In the genomic region with DNA sequence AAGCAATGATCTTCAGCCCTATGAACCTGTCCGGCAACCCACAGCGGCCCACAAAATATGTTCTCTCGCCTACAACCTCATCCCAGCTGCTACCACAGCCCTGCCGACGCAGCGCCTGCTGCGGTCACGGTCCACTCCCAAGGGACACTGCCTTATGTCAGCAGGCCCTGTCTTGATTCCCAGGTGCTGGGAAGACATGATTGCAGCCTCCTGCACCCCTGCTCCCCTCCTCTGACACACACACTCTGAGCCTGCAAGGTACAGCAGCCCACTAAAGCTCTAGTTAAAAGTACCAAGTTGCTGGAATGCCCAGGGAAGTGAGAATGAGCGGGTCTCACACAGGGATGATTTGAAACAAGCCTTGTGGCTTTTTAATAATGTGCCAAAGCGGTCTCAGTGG, we compare ENCODE assay signal across 17 cellular contexts.
DNase-seq lines count a peak whose midpoint lies in the region; ATAC-seq and TF ChIP-seq lines count a peak whose summit lies in the region.
"Had no signal": no experiment of that assay in that cellular context is flagged by ENCODE, and none has a peak within 500 bp of the region (broad histone marks: within the 10 kb centered on the region; RNA-seq: fewer than 3 reads in every experiment).

No MANE protein-coding gene starts in this region.

- H3K36me3 ChIP-seq in OCI-LY1 (ENCODE audit: insufficient read depth, low read length): no peaks in the 10 kb centered on the region
- H3K36me3 ChIP-seq in neural cell (ENCODE audit: insufficient read depth, low read length): no peaks in the 10 kb centered on the region
- no peaks in the 10 kb centered on the region for H3K36me3 ChIP-seq in psoas muscle (ENCODE audit: insufficient read depth in 1 of 2, low read depth in 1 of 2)
- H3K36me3 ChIP-seq: breast epithelium, gastrocnemius medialis, stomach had no signal

- TF ChIP-seq CTCF in OCI-LY1 (IDR thresholded peaks at IDR 0.05; ENCODE audit: low read length) (no peak), neural cell (IDR thresholded peaks at IDR 0.05; ENCODE audit: poor library complexity, severe bottlenecking) (no peak), psoas muscle (IDR thresholded peaks at IDR 0.05) (no peak)

- H3K79me2 ChIP-seq in OCI-LY1 (ENCODE audit: insufficient read depth, low read length) (no peaks in the 10 kb centered on the region), neural cell (replicated peaks; ENCODE audit: insufficient read depth, low read length) (peaks cover 1% of the 10 kb centered on the region)

- TF ChIP-seq RAD21 in neural cell (conservative IDR thresholded peaks at IDR 0.05): no peak

- peak overlapping the region in 1 of 2 donors; percentile 26 for H3K27ac Mint-ChIP-seq in effector memory CD8-positive, alpha-beta T cell
- H3K27ac Mint-ChIP-seq: activated naive CD4-positive, alpha-beta T cell treated with anti-CD3 and anti-CD28 coated beads, Interleukin-2, amount 50 U/mL, for 24 hours had no signal

- H3F3A ChIP-seq in OCI-LY1 (ENCODE audit: insufficient read depth, low read length) (no peaks in the 10 kb centered on the region), neural cell (ENCODE audit: insufficient read depth, low read length, poor library complexity, severe bottlenecking) (peaks cover 11% of the 10 kb centered on the region)

- no peaks in the 10 kb centered on the region for H3K27me3 Mint-ChIP-seq in effector memory CD8-positive, alpha-beta T cell
- H3K27me3 Mint-ChIP-seq: activated naive CD4-positive, alpha-beta T cell treated with anti-CD3 and anti-CD28 coated beads, Interleukin-2, amount 50 U/mL, for 24 hours had no signal

- DNase-seq in ELF-1 (ENCODE audit: low read depth, low spot score) (peak; percentile 5), cerebellar nuclear complex (lab: John Stamatoyannopoulos, UW) (no peak), NCI-H2029 (lab: John Stamatoyannopoulos, UW) (no peak), psoas muscle (no peak)
- DNase-seq in effector memory CD8-positive, alpha-beta T cell: no peak
- DNase-seq: activated CD8-positive, alpha-beta memory T cell treated with anti-CD3 and anti-CD28 coated beads, Interleukin-2, amount 50 U/mL, for 48 hours; mesenchymal stem cell; NCI-H1092; NCI-H510A; stomach; T-helper 1 cell had no signal

- intact Hi-C loops in psoas muscle (cut with DNase I): loop anchor here in 1 of 2 donors (10.0 kb wide), 1 partner anchor 278 kb away; no protein-coding TSS in a partner anchor

- H3K9me3 ChIP-seq in OCI-LY1 (ENCODE audit: low read length): no peaks in the 10 kb centered on the region
- H3K9me3 ChIP-seq in neural cell (ENCODE audit: low read length): no peaks in the 10 kb centered on the region
- H3K9me3 ChIP-seq in psoas muscle: no peaks in the 10 kb centered on the region
- H3K9me3 ChIP-seq: breast epithelium, gastrocnemius medialis, stomach had no signal

- peaks cover 0 to 11% of the 10 kb centered on the region in 2 donors for H3K4me1 Mint-ChIP-seq in effector memory CD8-positive, alpha-beta T cell (ENCODE audit: low read depth in 2 of 2)
- H3K4me1 Mint-ChIP-seq: activated naive CD4-positive, alpha-beta T cell treated with anti-CD3 and anti-CD28 coated beads, Interleukin-2, amount 50 U/mL, for 24 hours had no signal

- no peaks in the 10 kb centered on the region for H3K9me3 Mint-ChIP-seq in effector memory CD8-positive, alpha-beta T cell
- H3K9me3 Mint-ChIP-seq: activated naive CD4-positive, alpha-beta T cell treated with anti-CD3 and anti-CD28 coated beads, Interleukin-2, amount 50 U/mL, for 24 hours had no signal

- ATAC-seq in HG02885 (IDR thresholded peaks at IDR 0.05; ENCODE audit: poor library complexity, unreplicated experiment) (peak; percentile 54), psoas muscle (no peak)
- ATAC-seq in effector memory CD8-positive, alpha-beta T cell (replicated peaks): no peak

- H4K20me1 ChIP-seq in OCI-LY1 (ENCODE audit: insufficient read depth, low read length): no peaks in the 10 kb centered on the region
- H4K20me1 ChIP-seq in neural cell (ENCODE audit: insufficient read depth): no peaks in the 10 kb centered on the region

- no peak overlapping the region for H3K4me3 Mint-ChIP-seq in effector memory CD8-positive, alpha-beta T cell
- H3K4me3 Mint-ChIP-seq: activated naive CD4-positive, alpha-beta T cell treated with anti-CD3 and anti-CD28 coated beads, Interleukin-2, amount 50 U/mL, for 24 hours had no signal

- H3K9me2 ChIP-seq in OCI-LY1 (ENCODE audit: low read depth, low read length) (no peaks in the 10 kb centered on the region), neural cell (ENCODE audit: insufficient read depth, low read length) (no peaks in the 10 kb centered on the region)

- no peaks in the 10 kb centered on the region for H3K36me3 Mint-ChIP-seq in effector memory CD8-positive, alpha-beta T cell (ENCODE audit: insufficient read depth)
- H3K36me3 Mint-ChIP-seq: activated naive CD4-positive, alpha-beta T cell treated with anti-CD3 and anti-CD28 coated beads, Interleukin-2, amount 50 U/mL, for 24 hours had no signal

- H2AFZ ChIP-seq in OCI-LY1 (ENCODE audit: low read length): no peak overlapping the region
- H2AFZ ChIP-seq in neural cell (ENCODE audit: low read depth, low read length): no peak overlapping the region

- 87 to 90% (median 88%) methylated on average over 10 of the region's 10 CpGs for WGBS in psoas muscle, 3 donors

- H3K9ac ChIP-seq in OCI-LY1 (ENCODE audit: low read length) (peak overlapping the region; percentile 55), neural cell (ENCODE audit: low read length) (peak overlapping the region; percentile 56)

- peak overlapping the region; percentile 87 for H3K27ac ChIP-seq in OCI-LY1 (ENCODE audit: low read depth, low read length, poor library complexity, severe bottlenecking)
- H3K27ac ChIP-seq in neural cell (ENCODE audit: low read length): peak overlapping the region; percentile 85
- H3K27ac ChIP-seq in psoas muscle: no peak overlapping the region
- H3K27ac ChIP-seq: breast epithelium, gastrocnemius medialis, stomach had no signal

- H3K4me3 ChIP-seq in OCI-LY1 (ENCODE audit: low read depth, low read length, poor library complexity, severe bottlenecking) (peak overlapping the region; percentile 12), neural cell (ENCODE audit: low read length) (peak overlapping the region; percentile 48), psoas muscle (no peak overlapping the region)
- H3K4me3 ChIP-seq: breast epithelium, gastrocnemius medialis, stomach had no signal

- H3K4me1 ChIP-seq in OCI-LY1 (ENCODE audit: insufficient read depth, low read length, severe bottlenecking) (peaks cover 79% of the 10 kb centered on the region), psoas muscle (no peaks in the 10 kb centered on the region)
- H3K4me1 ChIP-seq: breast epithelium, gastrocnemius medialis, stomach had no signal

- H3K27me3 ChIP-seq in OCI-LY1 (ENCODE audit: insufficient read depth, low read length): no peaks in the 10 kb centered on the region
- no peaks in the 10 kb centered on the region for H3K27me3 ChIP-seq in neural cell (ENCODE audit: insufficient read depth, low read depth, low read length)
- H3K27me3 ChIP-seq in psoas muscle (ENCODE audit: insufficient read depth in 3 of 3, low read length in 2 of 3): no peaks in the 10 kb centered on the region
- H3K27me3 ChIP-seq: breast epithelium, gastrocnemius medialis, stomach had no signal

- H3K4me2 ChIP-seq in OCI-LY1 (ENCODE audit: low read length) (peak overlapping the region; percentile 43), neural cell (ENCODE audit: low read length) (peak overlapping the region; percentile 40)

- no peak for TF ChIP-seq EP300 in neural cell (conservative IDR thresholded peaks at IDR 0.05; ENCODE audit: poor library complexity, severe bottlenecking)

TF ChIP-seq in neural cell, 6 proteins besides CTCF, POLR2A, EP300 and RAD21:
- no peak for TF ChIP-seq MXI1 (conservative IDR thresholded peaks at IDR 0.05; ENCODE audit: poor library complexity, severe bottlenecking)
- no peak for TF ChIP-seq SMC3 (conservative IDR thresholded peaks at IDR 0.05; ENCODE audit: poor library complexity)
- TF ChIP-seq, protein P1, sequence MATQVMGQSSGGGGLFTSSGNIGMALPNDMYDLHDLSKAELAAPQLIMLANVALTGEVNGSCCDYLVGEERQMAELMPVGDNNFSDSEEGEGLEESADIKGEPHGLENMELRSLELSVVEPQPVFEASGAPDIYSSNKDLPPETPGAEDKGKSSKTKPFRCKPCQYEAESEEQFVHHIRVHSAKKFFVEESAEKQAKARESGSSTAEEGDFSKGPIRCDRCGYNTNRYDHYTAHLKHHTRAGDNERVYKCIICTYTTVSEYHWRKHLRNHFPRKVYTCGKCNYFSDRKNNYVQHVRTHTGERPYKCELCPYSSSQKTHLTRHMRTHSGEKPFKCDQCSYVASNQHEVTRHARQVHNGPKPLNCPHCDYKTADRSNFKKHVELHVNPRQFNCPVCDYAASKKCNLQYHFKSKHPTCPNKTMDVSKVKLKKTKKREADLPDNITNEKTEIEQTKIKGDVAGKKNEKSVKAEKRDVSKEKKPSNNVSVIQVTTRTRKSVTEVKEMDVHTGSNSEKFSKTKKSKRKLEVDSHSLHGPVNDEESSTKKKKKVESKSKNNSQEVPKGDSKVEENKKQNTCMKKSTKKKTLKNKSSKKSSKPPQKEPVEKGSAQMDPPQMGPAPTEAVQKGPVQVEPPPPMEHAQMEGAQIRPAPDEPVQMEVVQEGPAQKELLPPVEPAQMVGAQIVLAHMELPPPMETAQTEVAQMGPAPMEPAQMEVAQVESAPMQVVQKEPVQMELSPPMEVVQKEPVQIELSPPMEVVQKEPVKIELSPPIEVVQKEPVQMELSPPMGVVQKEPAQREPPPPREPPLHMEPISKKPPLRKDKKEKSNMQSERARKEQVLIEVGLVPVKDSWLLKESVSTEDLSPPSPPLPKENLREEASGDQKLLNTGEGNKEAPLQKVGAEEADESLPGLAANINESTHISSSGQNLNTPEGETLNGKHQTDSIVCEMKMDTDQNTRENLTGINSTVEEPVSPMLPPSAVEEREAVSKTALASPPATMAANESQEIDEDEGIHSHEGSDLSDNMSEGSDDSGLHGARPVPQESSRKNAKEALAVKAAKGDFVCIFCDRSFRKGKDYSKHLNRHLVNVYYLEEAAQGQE (IDR thresholded peaks at IDR 0.05; ENCODE audit: borderline replicate concordance): no peak
- TF ChIP-seq TAF1 (IDR thresholded peaks at IDR 0.05; ENCODE audit: low read depth): no peak
- no peak for TF ChIP-seq EZH2 (IDR thresholded peaks at IDR 0.05; ENCODE audit: borderline replicate concordance, insufficient read depth, low read length, poor library complexity, severe bottlenecking)
- TF ChIP-seq POLR2AphosphoS5 (IDR thresholded peaks at IDR 0.05): no peak
